Comparison of ENCODE assay signal across 1 cellular context in genomic region chr20:17825949-17826843, GRCh38.
TF ChIP-seq lines count a peak whose summit lies in the region.

No MANE protein-coding gene starts in this region.

TF ChIP-seq in GM12878, 131 proteins besides CTCF, POLR2A, EP300 and RAD21 (continued from another document and continues in another):
- TF ChIP-seq GABPA (IDR thresholded peaks at IDR 0.05; ENCODE audit: low read depth) (peak; percentile 79), ATF7 (IDR thresholded peaks at IDR 0.05; ENCODE audit: low read depth) (peak; percentile 64), ZBTB33 (IDR thresholded peaks at IDR 0.05) (no peak), NRF1 (conservative IDR thresholded peaks at IDR 0.05; ENCODE audit: low read depth, low read length) (no peak), SP1 (IDR thresholded peaks at IDR 0.05; ENCODE audit: low read depth, low read length) (peak; percentile 75), TARDBP (IDR thresholded peaks at IDR 0.05; ENCODE audit: borderline replicate concordance) (peak; percentile 55; the same call in 1 of the 2 replicates), RUNX3 (IDR thresholded peaks at IDR 0.05; ENCODE audit: low read length) (peak; percentile 100), NFIC (IDR thresholded peaks at IDR 0.05; ENCODE audit: low read depth, low read length) (peak; percentile 99), JUNB (IDR thresholded peaks at IDR 0.05) (peak; percentile 100), STAT1 (conservative IDR thresholded peaks at IDR 0.05) (no peak), REST (IDR thresholded peaks at IDR 0.05; ENCODE audit: low read depth, low read length) (0 out of 2 replicates have a peak, but pooled peaks have one; percentile 26), BHLHE40 (IDR thresholded peaks at IDR 0.05; ENCODE audit: borderline replicate concordance in 1 of 2, low read depth in 2 of 2, low read length in 1 of 2) (peak; percentile 12 to 20; a peak in 2 of 4 replicates), ATF2 (IDR thresholded peaks at IDR 0.05; ENCODE audit: low read length) (peak; percentile 98), ASH2L (IDR thresholded peaks at IDR 0.05; ENCODE audit: borderline replicate concordance, low read depth) (no peak), TCF12 (IDR thresholded peaks at IDR 0.05; ENCODE audit: low read depth, low read length) (peak; percentile 97), IKZF1 (conservative IDR thresholded peaks at IDR 0.05) (peak; percentile 91), KAT2A (conservative IDR thresholded peaks at IDR 0.05; ENCODE audit: control insufficient read depth, low read depth, low read length) (no peak), FOXM1 (IDR thresholded peaks at IDR 0.05; ENCODE audit: low read depth, low read length) (peak; percentile 98), SMC3 (IDR thresholded peaks at IDR 0.05; ENCODE audit: borderline replicate concordance, low read length) (no peak; the same call in 1 of the 2 replicates), POU2F2 (IDR thresholded peaks at IDR 0.05; ENCODE audit: borderline replicate concordance, low read depth, low read length) (peak; percentile 88; the same call in 2 of the 3 replicates), YY1 (IDR thresholded peaks at IDR 0.05; ENCODE audit: low read depth, low read length) (peak; percentile 79; the same call in 1 of the 2 replicates), MEF2B (IDR thresholded peaks at IDR 0.05; ENCODE audit: partially characterized antibody, poor library complexity, severe bottlenecking) (peak; percentile 29), BCL3 (IDR thresholded peaks at IDR 0.05; ENCODE audit: borderline replicate concordance, insufficient read depth, low read depth, low read length, poor library complexity, severe bottlenecking) (peak; percentile 98), BACH1 (IDR thresholded peaks at IDR 0.05; ENCODE audit: borderline replicate concordance) (peak; percentile 77), EED (IDR thresholded peaks at IDR 0.05; ENCODE audit: low read depth) (peak; percentile 100), SKIL (IDR thresholded peaks at IDR 0.05; ENCODE audit: low read depth, poor library complexity, severe bottlenecking) (peak; percentile 56), IKZF2 (IDR thresholded peaks at IDR 0.05) (peak; percentile 95 to 97), MEF2A (IDR thresholded peaks at IDR 0.05; ENCODE audit: insufficient read depth, low read depth, low read length) (peak; percentile 91), ZNF274 (IDR thresholded peaks at IDR 0.05; ENCODE audit: insufficient read depth, insufficient read length) (no peak), JUND (IDR thresholded peaks at IDR 0.05; ENCODE audit: low read depth, low read length) (peak; percentile 86; the same call in 1 of the 2 replicates), ZBTB40 (IDR thresholded peaks at IDR 0.05; ENCODE audit: borderline replicate concordance) (no peak), USF2 (IDR thresholded peaks at IDR 0.05; ENCODE audit: borderline replicate concordance, low read depth, low read length) (no peak), CREB1 (IDR thresholded peaks at IDR 0.05; ENCODE audit: low read depth) (peak; percentile 72), DPF2 (IDR thresholded peaks at IDR 0.05) (peak; percentile 95), CEBPB (IDR thresholded peaks at IDR 0.05; ENCODE audit: borderline replicate concordance in 1 of 2, low read depth in 2 of 2, low read length in 2 of 2) (peak in 1 of 2 experiments; percentile 94; a peak in 1 of 4 replicates), RFX5 (IDR thresholded peaks at IDR 0.05; ENCODE audit: low read depth, low read length) (no peak), IRF3 (IDR thresholded peaks at IDR 0.05) (no peak), IRF4 (IDR thresholded peaks at IDR 0.05; ENCODE audit: low read depth, low read length) (peak; percentile 100), EZH2 (IDR thresholded peaks at IDR 0.05; ENCODE audit: borderline replicate concordance, control insufficient read depth, low read depth, low read length) (no peak), CREM (IDR thresholded peaks at IDR 0.05; ENCODE audit: low read depth) (peak; percentile 97), PKNOX1 (IDR thresholded peaks at IDR 0.05) (peak; percentile 75), EGR1 (IDR thresholded peaks at IDR 0.05; ENCODE audit: borderline replicate concordance in 1 of 2, low read depth in 2 of 2, low read length in 2 of 2) (peak in 1 of 2 experiments; percentile 42; a peak in 1 of 3 replicates), SPI1 (IDR thresholded peaks at IDR 0.05; ENCODE audit: borderline replicate concordance, insufficient read depth, low read depth, low read length) (peak; percentile 83), NR2F1 (conservative IDR thresholded peaks at IDR 0.05) (peak; percentile 79)
